Comparison of ENCODE assay signal across 8 cellular contexts in genomic region chr11:63639195-63639832, GRCh38. TPM values are rescaled to one million over a fixed set of nuclear protein-coding genes. Genes with fewer than 3 reads are reported as not detected.
DNase-seq lines count a peak whose midpoint lies in the region; ATAC-seq and TF ChIP-seq lines count a peak whose summit lies in the region.

No MANE protein-coding gene starts in this region.

- peak; percentile 14 for DNase-seq in AG09309 (ENCODE audit: low read depth)
- DNase-seq in HAP-1 (ENCODE audit: low spot score in 2 of 2): peak; percentile 43 to 58
- DNase-seq in adipocyte (ENCODE audit: low read depth): peak; percentile 78
- no peak for DNase-seq in left lobe of liver (ENCODE audit: low spot score)
- DNase-seq in NCI-H1417 treated with DMSO at 0.1 percent for 48 hours (lab: John Stamatoyannopoulos, UW): no peak
- DNase-seq in DMS153 treated with DMSO at 0.1 percent for 48 hours (lab: John Stamatoyannopoulos, UW; ENCODE audit: unreplicated experiment): no peak
- no peak for DNase-seq in NCI-H1048 (lab: John Stamatoyannopoulos, UW)

- H3K27me3 ChIP-seq in HAP-1 (ENCODE audit: low read depth) (no peaks in the 10 kb centered on the region), adipocyte (replicated peaks; ENCODE audit: control insufficient read depth, insufficient read depth, low read length) (no peaks in the 10 kb centered on the region)

- H3K4me3 ChIP-seq in AG09309 (ENCODE audit: control insufficient read depth, low read depth, low read length) (no peak overlapping the region), HAP-1 (no peak overlapping the region), adipocyte (ENCODE audit: low read length) (no peak overlapping the region)

- no peak overlapping the region for H3K9ac ChIP-seq in adipocyte (ENCODE audit: low read length)

- in situ Hi-C loops in HAP-1 (cut with MboI; ENCODE audit: low sequenced_read_pairs): loop anchor here (25.0 kb wide), 1 partner anchor 602 kb away; no protein-coding TSS in a partner anchor

- peak; percentile 24 for TF ChIP-seq CTCF in AG09309 (IDR thresholded peaks at IDR 0.05; ENCODE audit: control insufficient read depth, insufficient read depth, low read depth, low read length, missing control alignments)

- peaks cover 54% of the 10 kb centered on the region for H3K36me3 ChIP-seq in HAP-1 (replicated peaks)
- H3K36me3 ChIP-seq in adipocyte (ENCODE audit: control insufficient read depth, insufficient read depth, low read length, severe bottlenecking): peaks cover 86% of the 10 kb centered on the region

- H3K9me3 ChIP-seq in HAP-1 (no peaks in the 10 kb centered on the region), adipocyte (ENCODE audit: control insufficient read depth, low read length) (no peaks in the 10 kb centered on the region)

- ATAC-seq in left lobe of liver: peak; percentile 25
- no peak for ATAC-seq in activated CD4-positive, CD25-positive, alpha-beta regulatory T cell treated with anti-CD3 and anti-CD28 coated beads, Interleukin-2, amount 50 U/mL, for 24 hours

- H3K4me1 ChIP-seq in HAP-1 (peaks cover 6% of the 10 kb centered on the region), adipocyte (ENCODE audit: control insufficient read depth, insufficient read depth, low read length) (peaks cover 6% of the 10 kb centered on the region)

RNA-seq across cellular contexts. Expression of gene PLAAT3, which starts 25.1 kb away (rescaled TPM):
- total RNA-seq in left lobe of liver: 74.6 TPM

RNA-seq across cellular contexts. Expression of gene ATL3, which starts 31.9 kb away (rescaled TPM):
- 29.8 TPM for total RNA-seq in left lobe of liver

RNA-seq across cellular contexts. Expression of gene RTN3, which starts 42.0 kb away (rescaled TPM):
- total RNA-seq in left lobe of liver: 50.0 TPM

Comparison
In these comparisons a context has a peak if more than half of its experiments do, and no peak if none do; other contexts are left out.
1. DNase-seq: peak in AG09309 (single experiment), HAP-1 (2 of 2) and adipocyte (single experiment); none in left lobe of liver (single experiment), NCI-H1417 treated with DMSO at 0.1 percent for 48 hours (single experiment), DMS153 treated with DMSO at 0.1 percent for 48 hours (single experiment) and NCI-H1048 (single experiment).